In the genomic region with DNA sequence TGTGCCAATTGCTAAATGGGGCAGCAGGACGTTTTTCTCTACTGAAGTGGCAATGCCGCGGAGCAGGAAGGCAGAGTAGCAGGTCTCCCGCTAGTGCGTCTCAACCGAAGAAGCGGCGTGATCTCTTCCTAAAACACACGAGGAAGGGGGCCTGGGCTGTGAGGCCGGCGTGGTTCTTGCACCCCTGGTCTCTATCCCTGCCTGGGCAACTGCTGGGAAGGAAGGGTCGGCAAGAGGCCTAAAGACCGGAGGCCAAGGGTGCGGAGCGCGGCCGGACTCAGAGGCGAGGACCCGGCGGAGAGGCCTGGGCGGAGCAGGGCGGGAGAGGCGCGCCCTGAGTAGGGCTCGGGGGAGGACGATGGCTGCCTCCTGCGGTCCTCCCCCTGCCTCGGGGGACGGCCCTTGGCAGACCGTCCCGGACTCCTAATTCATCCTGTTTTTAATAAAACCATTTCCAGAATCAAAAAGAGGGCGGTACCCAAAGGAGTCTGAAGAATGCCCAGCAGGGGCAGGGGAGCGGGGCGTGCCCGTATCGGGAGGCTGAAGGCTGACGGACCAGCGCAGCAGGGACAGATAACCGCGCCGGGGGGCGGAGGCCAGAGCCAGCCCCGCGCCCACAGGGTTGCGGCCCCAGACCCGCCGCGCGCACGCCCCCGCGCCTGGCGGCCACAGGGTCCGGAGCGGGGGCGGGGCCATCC, we compare ENCODE assay signal across 8 cellular contexts. TPM values are rescaled to one million over a fixed set of nuclear protein-coding genes. Genes with fewer than 3 reads are reported as not detected.
DNase-seq lines count a peak whose midpoint lies in the region; ATAC-seq and TF ChIP-seq lines count a peak whose summit lies in the region.

No MANE protein-coding gene starts in this region.

- peak; percentile 20 for DNase-seq in stimulated activated CD8-positive, alpha-beta memory T cell treated with anti-CD3 and anti-CD28 coated beads, Interleukin-12 subunit alpha, Interleukin-12 subunit beta, amount 100 ng/mL, for 1 hour (ENCODE audit: low read depth)
- DNase-seq in stimulated activated CD8-positive, alpha-beta memory T cell treated with anti-CD3 and anti-CD28 coated beads, Interleukin-4, amount 100 ng/mL, for 48 hours: no peak
- DNase-seq in NCI-H1694 treated with DMSO at 0.1 percent for 48 hours (lab: John Stamatoyannopoulos, UW) (peak; percentile 33), WERI-Rb-1 (no peak), colonic mucosa (no peak), left colon (peak in 1 of 2 donors; percentile 82)
- DNase-seq in stimulated activated CD8-positive, alpha-beta memory T cell treated with anti-CD3 and anti-CD28 coated beads, Interleukin-2, amount 100 ng/mL, for 1 hour (ENCODE audit: low read depth in 2 of 2): peak; percentile 8 to 24

- intact Hi-C loops in colonic mucosa (cut with DNase I): loop anchor here (2.0 kb wide), 1 partner anchor 66 kb away; a partner anchor contains a TSS
- intact Hi-C loops in left colon (cut with DNase I, micrococcal nuclease): no loop called here

- H3K36me3 ChIP-seq in WERI-Rb-1: no peaks in the 10 kb centered on the region
- no peaks in the 10 kb centered on the region for H3K36me3 ChIP-seq in colonic mucosa

- TF ChIP-seq CTCF in WERI-Rb-1 (IDR thresholded peaks at IDR 0.05; ENCODE audit: low read depth, low read length): no peak
- TF ChIP-seq CTCF in colonic mucosa (IDR thresholded peaks at IDR 0.05): no peak

- H3K9me3 ChIP-seq in WERI-Rb-1 (ENCODE audit: severe bottlenecking) (no peaks in the 10 kb centered on the region), colonic mucosa (no peaks in the 10 kb centered on the region)

- no peaks in the 10 kb centered on the region for H3K4me1 ChIP-seq in colonic mucosa

- H3K4me3 ChIP-seq in WERI-Rb-1 (ENCODE audit: low read depth, low read length) (peak overlapping the region; percentile 72), colonic mucosa (peak overlapping the region; percentile 75)

- ATAC-seq in HG02885 (IDR thresholded peaks at IDR 0.05; ENCODE audit: poor library complexity, unreplicated experiment): peak; percentile 44
- ATAC-seq in left colon: peak; percentile 70

- H3K9ac ChIP-seq in colonic mucosa (ENCODE audit: low read depth in 2 of 2, low read length in 2 of 2): peak overlapping the region; percentile 87 to 90

- H3K27me3 ChIP-seq in WERI-Rb-1 (ENCODE audit: insufficient read depth, low read depth, severe bottlenecking): no peaks in the 10 kb centered on the region
- no peaks in the 10 kb centered on the region for H3K27me3 ChIP-seq in colonic mucosa

- H3K27ac ChIP-seq in WERI-Rb-1 (peak overlapping the region; percentile 72), colonic mucosa (peak overlapping the region; percentile 98)

RNA-seq across cellular contexts. Expression of a gene that starts 0.6 kb away (rescaled TPM):
- total RNA-seq in colonic mucosa (100 to 1,000 TPM; 285 to 388 TPM), left colon (100 to 1,000 TPM; 349 to 496 TPM)

Comparison
In these comparisons a context has a peak if more than half of its experiments do, and no peak if none do; other contexts are left out.
1. DNase-seq: peak in stimulated activated CD8-positive, alpha-beta memory T cell treated with anti-CD3 and anti-CD28 coated beads, Interleukin-12 subunit alpha, Interleukin-12 subunit beta, amount 100 ng/mL, for 1 hour (single experiment), NCI-H1694 treated with DMSO at 0.1 percent for 48 hours (single experiment) and stimulated activated CD8-positive, alpha-beta memory T cell treated with anti-CD3 and anti-CD28 coated beads, Interleukin-2, amount 100 ng/mL, for 1 hour (2 of 2); none in stimulated activated CD8-positive, alpha-beta memory T cell treated with anti-CD3 and anti-CD28 coated beads, Interleukin-4, amount 100 ng/mL, for 48 hours (single experiment), WERI-Rb-1 (single experiment) and colonic mucosa (single experiment).